Comparison of ENCODE assay signal across 22 cellular contexts in the genomic region with DNA sequence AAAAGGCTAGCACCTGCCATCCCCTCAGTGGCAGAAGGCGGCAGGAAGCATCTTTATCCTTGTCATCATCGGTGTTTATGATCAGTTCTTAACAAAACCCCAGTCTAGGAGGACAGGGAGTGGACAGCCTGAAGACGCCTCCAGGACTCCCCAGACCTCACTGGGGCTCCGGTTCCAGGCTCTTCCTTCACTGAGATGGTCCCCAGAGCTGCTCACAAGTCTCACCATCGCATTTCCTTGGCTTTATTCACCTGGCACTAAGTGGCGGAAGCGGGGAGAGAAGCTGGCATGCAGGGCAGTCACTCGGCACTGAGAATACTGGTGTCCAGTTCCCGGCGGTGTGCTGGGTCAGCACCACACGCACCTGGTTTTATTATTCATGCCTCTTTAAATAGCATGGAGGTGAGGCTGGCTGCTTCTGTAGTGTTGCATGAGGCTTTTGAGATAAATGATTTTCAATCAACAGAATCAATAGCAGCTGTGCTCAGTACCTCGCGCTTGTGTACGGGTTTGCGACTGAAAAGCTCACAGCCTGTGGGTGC.
DNase-seq lines count a peak whose midpoint lies in the region; ATAC-seq, FAIRE-seq and TF ChIP-seq lines count a peak whose summit lies in the region.
"Had no signal": no experiment of that assay in that cellular context is flagged by ENCODE, and none has a peak within 500 bp of the region (broad histone marks: within the 10 kb centered on the region; RNA-seq: fewer than 3 reads in every experiment).

No MANE protein-coding gene starts in this region.

- peak overlapping the region; percentile 52 for H2AFZ ChIP-seq in parathyroid adenoma
- H2AFZ ChIP-seq: GM23248, PC-9 had no signal

- no peaks in the 10 kb centered on the region for H3K79me2 ChIP-seq in parathyroid adenoma

- in situ Hi-C loops in G401 (cut with HindIII; ENCODE audit: low sequenced_read_pairs), result no loop called here

- H3K27me3 ChIP-seq in parathyroid adenoma (ENCODE audit: control insufficient read depth, insufficient read depth, low read length) (no peaks in the 10 kb centered on the region), thoracic aorta (replicated peaks; ENCODE audit: insufficient read depth) (no peaks in the 10 kb centered on the region), small intestine (ENCODE audit: control insufficient read depth in 2 of 2, insufficient read depth in 2 of 2, low read length in 2 of 2) (no peaks in the 10 kb centered on the region)
- H3K27me3 ChIP-seq: SJCRH30 had no signal

- H3K9ac ChIP-seq in parathyroid adenoma, result no peak overlapping the region
- H3K9ac ChIP-seq: GM23248 had no signal

- H3K4me1 ChIP-seq in parathyroid adenoma (peaks cover 29% of the 10 kb centered on the region), thoracic aorta (ENCODE audit: control insufficient read depth in 1 of 2, low read depth in 2 of 2) (peaks cover 0 to 24% of the 10 kb centered on the region in 2 donors), small intestine (ENCODE audit: control insufficient read depth in 2 of 2, insufficient read depth in 1 of 2, low read depth in 1 of 2, low read length in 1 of 2) (no peaks in the 10 kb centered on the region)
- H3K4me1 ChIP-seq: A549, SJCRH30 had no signal

- H3K9me3 ChIP-seq in parathyroid adenoma (ENCODE audit: control insufficient read depth, low read length), result no peaks in the 10 kb centered on the region
- no peaks in the 10 kb centered on the region for H3K9me3 ChIP-seq in thoracic aorta
- no peaks in the 10 kb centered on the region for H3K9me3 ChIP-seq in small intestine (ENCODE audit: control insufficient read depth, low read depth)
- H3K9me3 ChIP-seq: A549, SJCRH30 had no signal

- WGBS in small intestine, 3 donors, result 92 to 96% (median 95%) methylated on average over 15 of the region's 15 CpGs

- H3K36me3 ChIP-seq in parathyroid adenoma (ENCODE audit: control insufficient read depth, insufficient read depth, low read length) (no peaks in the 10 kb centered on the region), thoracic aorta (no peaks in the 10 kb centered on the region), small intestine (ENCODE audit: control insufficient read depth in 2 of 2, insufficient read depth in 2 of 2, low read length in 2 of 2) (no peaks in the 10 kb centered on the region)
- H3K36me3 ChIP-seq: SJCRH30 had no signal

- TF ChIP-seq CTCF in parathyroid adenoma (IDR thresholded peaks at IDR 0.05) (no peak), thoracic aorta (IDR thresholded peaks at IDR 0.05) (no peak)

- H3K27ac ChIP-seq in parathyroid adenoma (peak overlapping the region; percentile 5), thoracic aorta (peak overlapping the region; percentile 25 to 74), small intestine (ENCODE audit: low read depth in 1 of 2, low read length in 1 of 2) (no peak overlapping the region)
- H3K27ac ChIP-seq: A549, GM23248, PC-9, SJCRH30 had no signal

- ATAC-seq in thoracic aorta (ENCODE audit: insufficient number of reproducible peaks, low FRiP score, low read depth) (no peak), HG03520 (IDR thresholded peaks at IDR 0.05; ENCODE audit: unreplicated experiment) (no peak), left ventricle myocardium superior (no peak)
- ATAC-seq: A549, Right ventricle myocardium inferior, SK-N-SH treated with all-trans-retinoic acid at 6 μM for 48 hours had no signal

- H3K4me2 ChIP-seq in parathyroid adenoma (ENCODE audit: low read length), result peak overlapping the region; percentile 62
- H3K4me2 ChIP-seq: A549, PC-9 had no signal

- no peak for FAIRE-seq in small intestine (lab: Jason Lieb, UNC)
- FAIRE-seq: A549, GM18507 had no signal

- intact Hi-C loops in left ventricle myocardium superior (cut with micrococcal nuclease), result no loop called here

- peak; percentile 78 for DNase-seq in G401 (ENCODE audit: low spot score)
- DNase-seq in cerebellum (ENCODE audit: low spot score), result peak; percentile 53
- DNase-seq in thoracic aorta (ENCODE audit: low spot score), result no peak
- no peak for DNase-seq in small intestine
- DNase-seq in left ventricle myocardium superior, result no peak
- DNase-seq: AML-193; DMS 273 treated with DMSO at 0.1 percent for 48 hours; DND-41; H7; NCI-H1105 treated with DMSO at 0.1 percent for 48 hours; NCI-H2029 treated with DMSO at 0.1 percent for 48 hours; NCI-H526; NK-92 treated with Interleukin-12 subunit alpha and Interleukin-12 subunit beta, amount 100 ng/mL, for 24 hours; PC-9; SJCRH30 had no signal

- peak overlapping the region; percentile 8 for H3K4me3 ChIP-seq in parathyroid adenoma (ENCODE audit: low read depth, low read length)
- peak overlapping the region; percentile 34 for H3K4me3 ChIP-seq in thoracic aorta
- H3K4me3 ChIP-seq in small intestine (ENCODE audit: low read depth in 1 of 2, low read length in 2 of 2), result no peak overlapping the region
- H3K4me3 ChIP-seq: A549, GM23248, PC-9, SJCRH30 had no signal

Comparison
In these comparisons a context has a peak if more than half of its experiments do, and no peak if none do; other contexts are left out.
1. DNase-seq: peak in G401 (single experiment) and cerebellum (single experiment); none in thoracic aorta (single experiment), small intestine (single experiment) and left ventricle myocardium superior (single experiment).
2. H3K27ac ChIP-seq: peak in parathyroid adenoma (single experiment) and thoracic aorta (2 of 2); none in small intestine (0 of 2).
3. H3K4me3 ChIP-seq: peak in parathyroid adenoma (single experiment) and thoracic aorta (single experiment); none in small intestine (0 of 2).